ENCODE assay signal across 1 cellular context in the genomic region with DNA sequence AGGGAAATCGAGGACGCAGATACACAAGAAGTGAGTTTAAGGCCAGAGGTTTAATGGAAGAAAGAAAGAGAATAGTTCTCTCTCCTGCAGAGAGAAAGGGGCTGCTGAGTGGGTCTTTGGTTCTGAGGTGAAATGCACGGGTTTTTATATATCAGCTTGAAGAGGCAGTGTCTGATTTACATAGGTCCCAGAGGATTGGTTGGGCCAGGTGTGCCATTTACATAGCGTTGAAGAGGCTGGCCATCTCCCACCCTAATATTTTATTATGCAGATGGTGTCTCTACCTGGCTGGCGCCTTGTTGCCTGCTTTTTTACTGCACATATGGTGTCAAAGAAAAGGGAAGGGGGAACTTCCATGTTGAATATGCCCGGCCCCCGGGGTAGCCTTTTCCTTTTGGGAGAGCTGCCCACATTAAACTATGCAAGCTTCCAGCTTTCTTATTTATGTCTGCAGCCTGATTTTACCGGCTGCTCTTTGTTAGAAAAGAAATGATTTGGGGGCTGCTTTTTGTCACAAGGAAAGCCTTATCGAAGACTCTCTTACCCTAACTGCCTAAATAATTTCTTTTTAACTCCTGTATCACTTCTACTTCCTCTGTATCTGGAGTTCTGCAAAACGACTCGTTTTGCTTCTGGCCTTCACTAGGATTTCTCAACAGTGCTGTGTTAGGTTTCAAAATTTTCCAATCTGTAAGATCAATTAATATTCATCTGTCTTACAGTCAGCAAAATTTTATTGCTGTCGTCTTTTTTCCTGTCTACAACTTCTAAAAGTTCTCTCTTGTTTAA.
TF ChIP-seq lines count a peak whose summit lies in the region.

No MANE protein-coding gene starts in this region.

TF ChIP-seq in H1, 55 proteins besides CTCF, POLR2A, EP300 and RAD21 (continued from another document):
- no peak for TF ChIP-seq FOSL1 (IDR thresholded peaks at IDR 0.05; ENCODE audit: insufficient read depth, low read depth, low read length)
- TF ChIP-seq, protein P1, sequence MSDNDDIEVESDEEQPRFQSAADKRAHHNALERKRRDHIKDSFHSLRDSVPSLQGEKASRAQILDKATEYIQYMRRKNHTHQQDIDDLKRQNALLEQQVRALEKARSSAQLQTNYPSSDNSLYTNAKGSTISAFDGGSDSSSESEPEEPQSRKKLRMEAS (IDR thresholded peaks at IDR 0.05): no peak
